1 cellular context compared by ENCODE assay signal in the genomic region with DNA sequence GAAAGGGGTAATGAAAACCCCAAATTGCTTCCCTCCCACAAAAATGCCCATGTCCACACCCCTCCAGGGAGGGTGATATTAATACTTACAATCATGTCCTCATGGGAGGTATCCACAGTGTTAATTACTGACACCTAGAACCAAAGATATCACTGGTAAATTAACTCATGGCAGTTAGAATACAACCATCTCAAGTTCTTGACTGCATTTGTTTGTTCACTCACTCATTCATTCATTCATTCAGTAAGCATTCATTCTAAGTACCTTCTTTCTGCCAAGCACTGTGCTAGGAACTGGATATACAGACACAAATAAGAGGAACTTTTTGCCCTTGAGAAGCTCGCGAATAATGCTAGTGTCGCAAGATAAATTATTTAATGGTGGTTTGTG.
TF ChIP-seq lines count a peak whose summit lies in the region.

No MANE protein-coding gene starts in this region.

TF ChIP-seq in GM12878, 131 proteins besides CTCF, POLR2A, EP300 and RAD21:
- TF ChIP-seq MYB (IDR thresholded peaks at IDR 0.05; ENCODE audit: borderline replicate concordance, low read depth, low read length) (no peak), ZNF24 (IDR thresholded peaks at IDR 0.05) (peak; percentile 56; the same call in 1 of the 2 replicates)
